1 cellular context compared by ENCODE assay signal in genomic region chr22:21982338-21982965, GRCh38.
TF ChIP-seq lines count a peak whose summit lies in the region.

Gene TOP3B, minus strand, starts transcription at chr22:21982787. Its CDS starts 7,078 bp downstream, at chr22:21975709.

TF ChIP-seq in HepG2, 621 proteins besides CTCF, POLR2A, EP300 and RAD21 (continued from another document and continues in another):
- TF ChIP-seq GABPB1 (CRISPR knock-in tag; IDR thresholded peaks at IDR 0.05) (peak; percentile 100), EEA1 (CRISPR knock-in tag; IDR thresholded peaks at IDR 0.05; ENCODE audit: borderline replicate concordance) (0 out of 2 replicates have a peak, but pooled peaks have one; percentile 53), PLRG1 (conservative IDR thresholded peaks at IDR 0.05) (no peak), TCF7 (IDR thresholded peaks at IDR 0.05; ENCODE audit: low read depth) (no peak), ZNF550 (CRISPR knock-in tag; IDR thresholded peaks at IDR 0.05; ENCODE audit: borderline replicate concordance) (0 out of 2 replicates have a peak, but pooled peaks have one; percentile 53), POLR2G (IDR thresholded peaks at IDR 0.05; ENCODE audit: low read depth, low read length) (peak; percentile 95), NFE2L1 (CRISPR knock-in tag; IDR thresholded peaks at IDR 0.05; ENCODE audit: borderline replicate concordance) (no peak), HES4 (CRISPR knock-in tag; IDR thresholded peaks at IDR 0.05; ENCODE audit: borderline replicate concordance) (peak; percentile 55; the same call in 1 of the 2 replicates), PCBP2 (optimal IDR thresholded peaks at IDR 0.05; ENCODE audit: low read depth, low read length, poor library complexity, severe bottlenecking) (no peak), NBN (conservative IDR thresholded peaks at IDR 0.05) (no peak), SRSF1 (optimal IDR thresholded peaks at IDR 0.05; ENCODE audit: low read depth, low read length) (peak; percentile 97), REXO4 (CRISPR knock-in tag; IDR thresholded peaks at IDR 0.05; ENCODE audit: borderline replicate concordance) (no peak), POGZ (CRISPR knock-in tag; IDR thresholded peaks at IDR 0.05) (peak; percentile 98), ZNF747 (CRISPR knock-in tag; IDR thresholded peaks at IDR 0.05; ENCODE audit: borderline replicate concordance) (peak; percentile 47; the same call in 1 of the 2 replicates), TARDBP (CRISPR knock-in tag; IDR thresholded peaks at IDR 0.05) (peak; percentile 94), PHF5A (CRISPR knock-in tag; IDR thresholded peaks at IDR 0.05; ENCODE audit: low read depth, unreplicated experiment) (peak; percentile 70), SIX4 (CRISPR knock-in tag; IDR thresholded peaks at IDR 0.05) (peak; percentile 47; the same call in 1 of the 2 replicates), ZNF205 (CRISPR knock-in tag; IDR thresholded peaks at IDR 0.05) (peak; percentile 87; the same call in 1 of the 2 replicates), ZNF646 (CRISPR knock-in tag; IDR thresholded peaks at IDR 0.05) (no peak), ZNF30 (CRISPR knock-in tag; IDR thresholded peaks at IDR 0.05) (no peak), HBP1 (CRISPR knock-in tag; IDR thresholded peaks at IDR 0.05; ENCODE audit: low read depth) (peak; percentile 93), ZBTB3 (CRISPR knock-in tag; IDR thresholded peaks at IDR 0.05; ENCODE audit: borderline replicate concordance, low read depth) (0 out of 2 replicates have a peak, but pooled peaks have one; percentile 30), PAXIP1 (CRISPR knock-in tag; conservative IDR thresholded peaks at IDR 0.05) (peak; percentile 60), GLI4 (CRISPR knock-in tag; IDR thresholded peaks at IDR 0.05; ENCODE audit: borderline replicate concordance) (peak; percentile 74), SP2 (CRISPR knock-in tag; IDR thresholded peaks at IDR 0.05) (peak; percentile 52), TFE3 (CRISPR knock-in tag; IDR thresholded peaks at IDR 0.05) (peak; percentile 34; the same call in 1 of the 2 replicates), ZFY (CRISPR knock-in tag; IDR thresholded peaks at IDR 0.05) (peak; percentile 71; the same call in 1 of the 2 replicates), ZNF572 (CRISPR knock-in tag; IDR thresholded peaks at IDR 0.05) (peak; percentile 55; the same call in 1 of the 2 replicates)
- TF ChIP-seq, protein P1, sequence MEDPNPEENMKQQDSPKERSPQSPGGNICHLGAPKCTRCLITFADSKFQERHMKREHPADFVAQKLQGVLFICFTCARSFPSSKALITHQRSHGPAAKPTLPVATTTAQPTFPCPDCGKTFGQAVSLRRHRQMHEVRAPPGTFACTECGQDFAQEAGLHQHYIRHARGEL (CRISPR knock-in tag; IDR thresholded peaks at IDR 0.05) = 0 out of 2 replicates have a peak, but pooled peaks have one; percentile 41
- TF ChIP-seq, protein P2, sequence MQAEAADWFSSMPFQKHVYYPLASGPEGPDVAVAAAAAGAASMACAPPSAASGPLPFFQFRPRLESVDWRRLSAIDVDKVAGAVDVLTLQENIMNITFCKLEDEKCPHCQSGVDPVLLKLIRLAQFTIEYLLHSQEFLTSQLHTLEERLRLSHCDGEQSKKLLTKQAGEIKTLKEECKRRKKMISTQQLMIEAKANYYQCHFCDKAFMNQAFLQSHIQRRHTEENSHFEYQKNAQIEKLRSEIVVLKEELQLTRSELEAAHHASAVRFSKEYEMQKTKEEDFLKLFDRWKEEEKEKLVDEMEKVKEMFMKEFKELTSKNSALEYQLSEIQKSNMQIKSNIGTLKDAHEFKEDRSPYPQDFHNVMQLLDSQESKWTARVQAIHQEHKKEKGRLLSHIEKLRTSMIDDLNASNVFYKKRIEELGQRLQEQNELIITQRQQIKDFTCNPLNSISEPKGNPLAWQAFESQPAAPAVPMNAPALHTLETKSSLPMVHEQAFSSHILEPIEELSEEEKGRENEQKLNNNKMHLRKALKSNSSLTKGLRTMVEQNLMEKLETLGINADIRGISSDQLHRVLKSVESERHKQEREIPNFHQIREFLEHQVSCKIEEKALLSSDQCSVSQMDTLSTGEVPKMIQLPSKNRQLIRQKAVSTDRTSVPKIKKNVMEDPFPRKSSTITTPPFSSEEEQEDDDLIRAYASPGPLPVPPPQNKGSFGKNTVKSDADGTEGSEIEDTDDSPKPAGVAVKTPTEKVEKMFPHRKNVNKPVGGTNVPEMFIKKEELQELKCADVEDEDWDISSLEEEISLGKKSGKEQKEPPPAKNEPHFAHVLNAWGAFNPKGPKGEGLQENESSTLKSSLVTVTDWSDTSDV (CRISPR knock-in tag; IDR thresholded peaks at IDR 0.05) = no peak
- TF ChIP-seq, protein P3, sequence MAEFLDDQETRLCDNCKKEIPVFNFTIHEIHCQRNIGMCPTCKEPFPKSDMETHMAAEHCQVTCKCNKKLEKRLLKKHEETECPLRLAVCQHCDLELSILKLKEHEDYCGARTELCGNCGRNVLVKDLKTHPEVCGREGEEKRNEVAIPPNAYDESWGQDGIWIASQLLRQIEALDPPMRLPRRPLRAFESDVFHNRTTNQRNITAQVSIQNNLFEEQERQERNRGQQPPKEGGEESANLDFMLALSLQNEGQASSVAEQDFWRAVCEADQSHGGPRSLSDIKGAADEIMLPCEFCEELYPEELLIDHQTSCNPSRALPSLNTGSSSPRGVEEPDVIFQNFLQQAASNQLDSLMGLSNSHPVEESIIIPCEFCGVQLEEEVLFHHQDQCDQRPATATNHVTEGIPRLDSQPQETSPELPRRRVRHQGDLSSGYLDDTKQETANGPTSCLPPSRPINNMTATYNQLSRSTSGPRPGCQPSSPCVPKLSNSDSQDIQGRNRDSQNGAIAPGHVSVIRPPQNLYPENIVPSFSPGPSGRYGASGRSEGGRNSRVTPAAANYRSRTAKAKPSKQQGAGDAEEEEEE (CRISPR knock-in tag; IDR thresholded peaks at IDR 0.05; ENCODE audit: borderline replicate concordance) = peak; percentile 94; the same call in 1 of the 2 replicates
- TF ChIP-seq, protein P4, sequence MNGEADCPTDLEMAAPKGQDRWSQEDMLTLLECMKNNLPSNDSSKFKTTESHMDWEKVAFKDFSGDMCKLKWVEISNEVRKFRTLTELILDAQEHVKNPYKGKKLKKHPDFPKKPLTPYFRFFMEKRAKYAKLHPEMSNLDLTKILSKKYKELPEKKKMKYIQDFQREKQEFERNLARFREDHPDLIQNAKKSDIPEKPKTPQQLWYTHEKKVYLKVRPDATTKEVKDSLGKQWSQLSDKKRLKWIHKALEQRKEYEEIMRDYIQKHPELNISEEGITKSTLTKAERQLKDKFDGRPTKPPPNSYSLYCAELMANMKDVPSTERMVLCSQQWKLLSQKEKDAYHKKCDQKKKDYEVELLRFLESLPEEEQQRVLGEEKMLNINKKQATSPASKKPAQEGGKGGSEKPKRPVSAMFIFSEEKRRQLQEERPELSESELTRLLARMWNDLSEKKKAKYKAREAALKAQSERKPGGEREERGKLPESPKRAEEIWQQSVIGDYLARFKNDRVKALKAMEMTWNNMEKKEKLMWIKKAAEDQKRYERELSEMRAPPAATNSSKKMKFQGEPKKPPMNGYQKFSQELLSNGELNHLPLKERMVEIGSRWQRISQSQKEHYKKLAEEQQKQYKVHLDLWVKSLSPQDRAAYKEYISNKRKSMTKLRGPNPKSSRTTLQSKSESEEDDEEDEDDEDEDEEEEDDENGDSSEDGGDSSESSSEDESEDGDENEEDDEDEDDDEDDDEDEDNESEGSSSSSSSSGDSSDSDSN (CRISPR knock-in tag; IDR thresholded peaks at IDR 0.05) = peak; percentile 79
- TF ChIP-seq, protein P5, sequence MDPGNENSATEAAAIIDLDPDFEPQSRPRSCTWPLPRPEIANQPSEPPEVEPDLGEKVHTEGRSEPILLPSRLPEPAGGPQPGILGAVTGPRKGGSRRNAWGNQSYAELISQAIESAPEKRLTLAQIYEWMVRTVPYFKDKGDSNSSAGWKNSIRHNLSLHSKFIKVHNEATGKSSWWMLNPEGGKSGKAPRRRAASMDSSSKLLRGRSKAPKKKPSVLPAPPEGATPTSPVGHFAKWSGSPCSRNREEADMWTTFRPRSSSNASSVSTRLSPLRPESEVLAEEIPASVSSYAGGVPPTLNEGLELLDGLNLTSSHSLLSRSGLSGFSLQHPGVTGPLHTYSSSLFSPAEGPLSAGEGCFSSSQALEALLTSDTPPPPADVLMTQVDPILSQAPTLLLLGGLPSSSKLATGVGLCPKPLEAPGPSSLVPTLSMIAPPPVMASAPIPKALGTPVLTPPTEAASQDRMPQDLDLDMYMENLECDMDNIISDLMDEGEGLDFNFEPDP (CRISPR knock-in tag; conservative IDR thresholded peaks at IDR 0.05) = no peak
